ENCODE assay signal across 1 cellular context in the genomic region with DNA sequence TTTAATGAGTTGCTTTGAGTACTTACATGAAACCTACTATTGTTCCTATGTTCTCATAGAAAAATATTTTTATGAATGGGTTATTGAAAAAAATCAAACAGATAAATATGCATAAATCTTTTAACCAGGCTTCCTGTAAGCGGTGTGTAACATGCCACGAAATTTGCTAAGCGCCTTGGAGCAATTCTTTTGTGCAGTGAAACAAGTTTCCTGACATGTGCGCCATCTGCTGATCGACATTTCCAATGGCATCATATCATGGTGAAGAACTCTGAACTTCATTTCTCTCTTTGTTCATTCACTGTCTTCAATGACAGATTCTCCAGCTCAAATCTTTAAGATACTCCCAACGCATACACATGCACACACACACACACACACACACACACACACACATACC.
TF ChIP-seq lines count a peak whose summit lies in the region.

No MANE protein-coding gene starts in this region.

TF ChIP-seq in endothelial cell of umbilical vein, 7 proteins besides CTCF, POLR2A, EP300 and RAD21:
- no peak for TF ChIP-seq FOS (IDR thresholded peaks at IDR 0.05; ENCODE audit: borderline replicate concordance, insufficient read depth, low read length)
- TF ChIP-seq MYC (IDR thresholded peaks at IDR 0.05; ENCODE audit: low read depth, low read length) = no peak
- no peak for TF ChIP-seq MAX (IDR thresholded peaks at IDR 0.05; ENCODE audit: insufficient read depth, insufficient read length)
- no peak for TF ChIP-seq JUN (IDR thresholded peaks at IDR 0.05; ENCODE audit: borderline replicate concordance, insufficient read depth, insufficient read length, low read depth)
- TF ChIP-seq GATA2 (IDR thresholded peaks at IDR 0.05; ENCODE audit: insufficient read depth, insufficient read length, low read depth, low read length) = no peak
- no peak for TF ChIP-seq POLR2AphosphoS5 (IDR thresholded peaks at IDR 0.05; ENCODE audit: insufficient read depth, low read depth, low read length)
- no peak for TF ChIP-seq EZH2 (IDR thresholded peaks at IDR 0.05; ENCODE audit: borderline replicate concordance, low read depth, low read length, severe bottlenecking)
TF ChIP-seq in endothelial cell of umbilical vein: peak in this region for 0.
